8 cellular contexts compared by ENCODE assay signal in the genomic region with DNA sequence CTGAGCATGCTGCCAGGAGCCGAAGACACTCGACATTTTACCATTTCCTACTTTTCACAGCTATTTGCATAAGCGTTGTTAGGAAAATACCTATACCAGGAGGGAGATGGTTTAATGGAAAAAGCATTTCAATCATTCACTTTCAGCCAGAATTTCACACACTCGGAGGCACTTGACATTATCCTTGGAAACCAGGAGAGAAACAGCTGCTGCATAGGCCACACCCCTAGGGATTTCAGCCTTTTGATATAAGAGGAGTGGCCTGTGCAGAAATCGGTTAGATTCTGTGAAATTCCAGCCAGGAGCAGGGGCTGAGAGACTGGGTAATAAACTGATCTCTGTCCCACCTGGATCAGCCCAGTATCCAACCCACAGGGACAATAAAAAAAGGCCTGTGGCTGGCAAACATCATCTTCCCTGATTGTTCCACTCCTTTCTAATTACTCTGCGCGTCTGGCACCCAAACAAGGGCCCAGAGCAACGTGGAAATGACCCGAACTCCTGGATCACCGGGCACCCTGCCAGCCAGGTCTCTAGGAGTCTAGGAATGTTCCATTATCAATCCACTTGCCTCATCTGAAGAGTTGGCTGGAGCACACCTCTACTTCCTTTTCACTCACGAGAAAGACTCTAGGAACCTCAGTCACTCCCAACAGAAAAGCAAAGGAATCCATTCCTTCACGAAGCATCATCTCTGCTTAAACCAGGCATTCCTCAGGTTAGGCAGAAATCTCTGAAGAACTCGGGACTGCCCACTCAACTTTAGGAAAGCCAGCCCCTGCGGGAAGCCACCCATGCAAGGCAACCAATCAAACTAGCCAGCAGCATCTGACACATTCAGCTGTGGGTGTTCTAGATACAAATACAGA. TPM values are rescaled to one million over a fixed set of nuclear protein-coding genes. Genes with fewer than 3 reads are reported as not detected.
DNase-seq lines count a peak whose midpoint lies in the region; TF ChIP-seq lines count a peak whose summit lies in the region.

No MANE protein-coding gene starts in this region.

- H3K56ac ChIP-seq in H9 (ENCODE audit: insufficient read length, low read depth, low read length), result no peak overlapping the region

- H3K4me1 Mint-ChIP-seq in H9, result peaks cover 50 to 63% of the 10 kb centered on the region in 2 experiments

- H4K91ac ChIP-seq in H9 (ENCODE audit: insufficient read length, low read depth, low read length), result no peak overlapping the region

- no peak overlapping the region for H3K4ac ChIP-seq in H9 (ENCODE audit: low read depth, low read length)

- peaks cover 4% of the 10 kb centered on the region for H3K23me2 ChIP-seq in H9 (ENCODE audit: insufficient read length, low read depth, low read length, poor library complexity, severe bottlenecking)

- H4K20me1 ChIP-seq in H9 (ENCODE audit: control insufficient read depth, insufficient read depth, insufficient read length), result no peaks in the 10 kb centered on the region
- no peaks in the 10 kb centered on the region for H4K20me1 ChIP-seq in fibroblast of lung (ENCODE audit: control insufficient read depth, extremely low read depth, insufficient read depth, low read length)

- H2BK15ac ChIP-seq in H9 (ENCODE audit: low read depth, low read length), result no peak overlapping the region

- no peak overlapping the region for H2BK20ac ChIP-seq in H9 (ENCODE audit: low read depth, low read length, poor library complexity, severe bottlenecking)

- no peak overlapping the region for H2AK5ac ChIP-seq in H9 (ENCODE audit: insufficient read length, low read length)

- no peak overlapping the region for H2AFZ ChIP-seq in H9 (ENCODE audit: low read length)
- no peak overlapping the region for H2AFZ ChIP-seq in fibroblast of lung (ENCODE audit: low read length)

- H3K4me1 ChIP-seq in H9 (ENCODE audit: insufficient read depth, low read length) (peaks cover 28% of the 10 kb centered on the region), fibroblast of lung (ENCODE audit: control insufficient read depth, extremely low read depth, insufficient read depth, low read length) (peaks cover 18% of the 10 kb centered on the region)

- H3K9ac ChIP-seq in H9 (ENCODE audit: extremely low read depth, insufficient read length, low read length), result no peak overlapping the region
- no peak overlapping the region for H3K9ac ChIP-seq in fibroblast of lung (ENCODE audit: insufficient read depth, low read length)

- peaks cover 43% of the 10 kb centered on the region for H3K27me3 Mint-ChIP-seq in H9 (ENCODE audit: low read depth)

- no peaks in the 10 kb centered on the region for H3K9me3 Mint-ChIP-seq in H9

- no peak overlapping the region for H3K18ac ChIP-seq in H9 (ENCODE audit: insufficient read length, low read depth, low read length)

- H2BK12ac ChIP-seq in H9 (ENCODE audit: insufficient read length, low read depth, low read length), result no peak overlapping the region

- no peak overlapping the region for H2BK120ac ChIP-seq in H9 (ENCODE audit: low read depth, low read length, poor library complexity, severe bottlenecking)

- no peak overlapping the region for H4K8ac ChIP-seq in H9 (replicated peaks; ENCODE audit: insufficient read length, low read depth, low read length)

- peaks cover 0 to 3% (median 1%) of the 10 kb centered on the region in 3 experiments; a peak in 2 of 7 replicates for H3K36me3 Mint-ChIP-seq in H9 (ENCODE audit: insufficient read depth in 1 of 3, low read depth in 3 of 3)

- peak overlapping the region; percentile 2 for H3K27ac ChIP-seq in H9 (ENCODE audit: insufficient read length, low read depth, low read length)
- peak overlapping the region; percentile 37 for H3K27ac ChIP-seq in fibroblast of lung (ENCODE audit: insufficient read depth, low read length)

- no peak overlapping the region for H3K23ac ChIP-seq in H9 (ENCODE audit: insufficient read length, low read depth, low read length)

- no peaks in the 10 kb centered on the region for H3K36me3 ChIP-seq in fibroblast of lung (ENCODE audit: control insufficient read depth, insufficient read depth, low read length)

- no CpG with 5 or more reads among the region's 14 CpGs for WGBS in H9 (ENCODE audit: extremely low coverage, insufficient read length, low lambda C conversion rate)

- H3K9me3 ChIP-seq in H9 (ENCODE audit: control insufficient read depth, low read depth, low read length), result no peaks in the 10 kb centered on the region
- H3K9me3 ChIP-seq in fibroblast of lung (ENCODE audit: control insufficient read depth, insufficient read depth, low read depth, low read length), result no peaks in the 10 kb centered on the region

- TF ChIP-seq CTCF in H9 (conservative IDR thresholded peaks at IDR 0.05) (no peak), fibroblast of lung (conservative IDR thresholded peaks at IDR 0.05 in 1 of 2, IDR thresholded peaks at IDR 0.05 in 1 of 2; ENCODE audit: low read depth in 1 of 2, low read length in 2 of 2) (no peak)

- H3K4me3 ChIP-seq in fibroblast of lung (replicated peaks in 1 of 4; ENCODE audit: control extremely low read depth in 1 of 4, insufficient read depth in 1 of 4, low read depth in 3 of 4, low read length in 4 of 4), result no peak overlapping the region

- H2BK5ac ChIP-seq in H9 (ENCODE audit: insufficient read length, low read length), result no peak overlapping the region

- H3K27me3 ChIP-seq in H9 (ENCODE audit: insufficient read depth, low read length) (no peaks in the 10 kb centered on the region; the same call in 1 of the 2 replicates), fibroblast of lung (ENCODE audit: control insufficient read depth, insufficient read depth, low read length) (no peaks in the 10 kb centered on the region)

- H4K5ac ChIP-seq in H9 (ENCODE audit: insufficient read length, low read depth, low read length), result no peak overlapping the region

- H3K27ac Mint-ChIP-seq in H9, result peak overlapping the region in 2 of 3 experiments; percentile 74 to 92; a peak in 6 of 7 replicates

- peak overlapping the region; percentile 45 to 72 for H3K4me3 Mint-ChIP-seq in H9

- no peak overlapping the region for H3T11ph ChIP-seq in H9 (ENCODE audit: low read length)

- H3K4me2 ChIP-seq in H9 (ENCODE audit: insufficient read depth, insufficient read length, low read length), result peak overlapping the region; percentile 65
- H3K4me2 ChIP-seq in fibroblast of lung (ENCODE audit: extremely low read depth, insufficient read depth, low read length), result peak overlapping the region; percentile 48

- no peaks in the 10 kb centered on the region for H3K79me1 ChIP-seq in H9 (ENCODE audit: insufficient read depth, low read depth, low read length, poor library complexity, severe bottlenecking)

- H3K79me2 ChIP-seq in H9 (ENCODE audit: insufficient read depth, low read length) (peaks cover 5% of the 10 kb centered on the region), fibroblast of lung (ENCODE audit: control insufficient read depth, insufficient read depth, low read length) (no peaks in the 10 kb centered on the region)

- no peak overlapping the region for H3K14ac ChIP-seq in H9 (ENCODE audit: insufficient read depth, low read length)

- DNase-seq in H9, result no peak
- peak; percentile 30 for DNase-seq in NCI-H524 treated with DMSO at 0.1 percent for 48 hours (lab: John Stamatoyannopoulos, UW)
- peak in 1 of 2 donors; percentile 85 for DNase-seq in fibroblast of lung (ENCODE audit: low read depth in 2 of 2)
- DNase-seq in non-pigmented ciliary epithelial cell (ENCODE audit: low read depth), result peak; percentile 23
- no peak for DNase-seq in hippocampal formation (lab: John Stamatoyannopoulos, UW)
- no peak for DNase-seq in activated naive CD4-positive, alpha-beta T cell treated with anti-CD3 and anti-CD28 coated beads, Interleukin-2, amount 50 U/mL, for 16 hours
- no peak for DNase-seq in pons (ENCODE audit: low spot score)
- no peak for DNase-seq in OCI-M1 (lab: John Stamatoyannopoulos, UW)

RNA-seq across cellular contexts. Expression of gene ATXN7L1, which starts 37.9 kb away (rescaled TPM):
- total RNA-seq in H9 (2021) (22.0 and 24.3 TPM in 2 replicates), fibroblast of lung (5.1 and 9.4 TPM in 2 replicates)
- 5.1 and 6.0 TPM in 2 replicates for polyA plus RNA-seq in fibroblast of lung
- polyA plus RNA-seq in fibroblast of lung (2012), result 7.5 and 8.2 TPM in 2 replicates
- 1.7 and 4.2 TPM in 2 replicates for polyA minus RNA-seq in fibroblast of lung (ENCODE audit: low replicate concordance)

Comparison
In these comparisons a context has a peak if more than half of its experiments do, and no peak if none do; other contexts are left out.
1. DNase-seq: peak in NCI-H524 treated with DMSO at 0.1 percent for 48 hours (single experiment) and non-pigmented ciliary epithelial cell (single experiment); none in H9 (single experiment), hippocampal formation (0 of 2), activated naive CD4-positive, alpha-beta T cell treated with anti-CD3 and anti-CD28 coated beads, Interleukin-2, amount 50 U/mL, for 16 hours (single experiment), pons (single experiment) and OCI-M1 (single experiment).